In genomic region chr6:28940294-28940858, GRCh38 we compare ENCODE assay signal across 1 cellular context.
A peak's percentile ranks its signal among the peaks of the same experiment; 100 is the strongest.
TF ChIP-seq lines count a peak whose summit lies in the region.

No MANE protein-coding gene starts in this region.

TF ChIP-seq in HEK293, 187 proteins besides CTCF, POLR2A, EP300 and RAD21 (continued from another document):
- TF ChIP-seq SP2 (tag by site-specific recombination; IDR thresholded peaks at IDR 0.05) (no peak), SETDB1 (IDR thresholded peaks at IDR 0.05; ENCODE audit: insufficient read length, low read length) (no peak), ZNF19 (tag by site-specific recombination; IDR thresholded peaks at IDR 0.05; ENCODE audit: low read depth) (no peak), ZEB2 (tag by site-specific recombination; IDR thresholded peaks at IDR 0.05) (no peak), ZNF660 (tag by site-specific recombination; IDR thresholded peaks at IDR 0.05) (no peak), ZNF2 (tag by site-specific recombination; IDR thresholded peaks at IDR 0.05) (no peak; the same call in 1 of the 2 replicates), ZBTB20 (tag by site-specific recombination; IDR thresholded peaks at IDR 0.05) (peak; percentile 97), ZNF354C (tag by site-specific recombination; IDR thresholded peaks at IDR 0.05; ENCODE audit: borderline replicate concordance, low read depth) (no peak), PRDM6 (tag by site-specific recombination; IDR thresholded peaks at IDR 0.05) (no peak), ZNF169 (tag by site-specific recombination; IDR thresholded peaks at IDR 0.05) (no peak), ZNF10 (tag by site-specific recombination; IDR thresholded peaks at IDR 0.05) (peak; percentile 58; the same call in 1 of the 2 replicates), GFI1B (tag by site-specific recombination; IDR thresholded peaks at IDR 0.05) (no peak)
